ENCODE assay signal across 24 cellular contexts in genomic region chr10:123999956-124000615, GRCh38.
DNase-seq lines count a peak whose midpoint lies in the region; ATAC-seq and TF ChIP-seq lines count a peak whose summit lies in the region.
"Had no signal": no experiment of that assay in that cellular context is flagged by ENCODE, and none has a peak within 500 bp of the region (broad histone marks: within the 10 kb centered on the region; RNA-seq: fewer than 3 reads in every experiment).

No MANE protein-coding gene starts in this region.

- DNase-seq in CD14-positive monocyte (ENCODE audit: low spot score) (peak; percentile 41), GM13976 (ENCODE audit: low spot score) (peak; percentile 25), glutamatergic neuron (peak; percentile 6), NK-92 (lab: John Stamatoyannopoulos, UW; ENCODE audit: unreplicated experiment) (no peak), hypothalamus (lab: John Stamatoyannopoulos, UW) (no peak)
- no peak for DNase-seq in stimulated activated naive CD8-positive, alpha-beta T cell treated with anti-CD3 and anti-CD28 coated beads, Interleukin-15, amount 100 ng/mL, for 72 hours
- DNase-seq: activated CD4-positive, alpha-beta T cell treated with anti-CD3 and anti-CD28 coated beads, Interleukin-2, amount 50 U/mL, for 4 hours; BE2C; hippocampal formation; KBM-7; mesendoderm; NCI-H2029; NCI-H345; nephron progenitor cell; psoas muscle; small intestine; stimulated activated CD4-positive, alpha-beta T cell treated with anti-CD3 and anti-CD28 coated beads, Interleukin-2, amount 100 ng/mL, for 48 hours; stimulated activated naive CD8-positive, alpha-beta T cell treated with anti-CD3 and anti-CD28 coated beads, Interleukin-15, Interleukin-2, amounts not matched to agents 100 U/mL and 50 U/mL, for 24 hours; T-helper 17 cell had no signal

- peak overlapping the region; percentile 95 for H3K27ac ChIP-seq in neutrophil
- H3K27ac ChIP-seq: breast epithelium, psoas muscle, SJSA1, tibial artery had no signal

- H3K36me3 Mint-ChIP-seq in CD14-positive monocyte (peaks cover 59 to 60% of the 10 kb centered on the region in 2 donors), glutamatergic neuron (ENCODE audit: unreplicated experiment) (peaks cover 4% of the 10 kb centered on the region)

- H3K9me3 Mint-ChIP-seq in CD14-positive monocyte (peaks cover 0 to 2% (median 1%) of the 10 kb centered on the region in 7 donors), glutamatergic neuron (ENCODE audit: unreplicated experiment) (peaks cover 14% of the 10 kb centered on the region)
- no peaks in the 10 kb centered on the region for H3K9me3 Mint-ChIP-seq in stimulated activated naive CD8-positive, alpha-beta T cell treated with anti-CD3 and anti-CD28 coated beads, Interleukin-15, amount 100 ng/mL, for 72 hours
- H3K9me3 Mint-ChIP-seq: nephron progenitor cell had no signal

- H3K4me1 ChIP-seq in neutrophil (ENCODE audit: control insufficient read depth in 1 of 2, insufficient read depth in 1 of 2, low read depth in 1 of 2, low read length in 1 of 2) = peaks cover 68% of the 10 kb centered on the region in 2 experiments
- H3K4me1 ChIP-seq: BE2C, psoas muscle had no signal

- peak overlapping the region; percentile 40 to 100 (median 76) for H3K27ac Mint-ChIP-seq in CD14-positive monocyte
- H3K27ac Mint-ChIP-seq in glutamatergic neuron (ENCODE audit: unreplicated experiment) = no peak overlapping the region
- H3K27ac Mint-ChIP-seq in stimulated activated naive CD8-positive, alpha-beta T cell treated with anti-CD3 and anti-CD28 coated beads, Interleukin-15, amount 100 ng/mL, for 72 hours = no peak overlapping the region
- H3K27ac Mint-ChIP-seq: nephron progenitor cell, T-helper 17 cell had no signal

- peaks cover under 1 to 18% (median 13%) of the 10 kb centered on the region in 3 donors for H3K27me3 Mint-ChIP-seq in CD14-positive monocyte (ENCODE audit: low read depth in 3 of 3)
- H3K27me3 Mint-ChIP-seq in glutamatergic neuron (ENCODE audit: unreplicated experiment) = peaks cover 4% of the 10 kb centered on the region
- H3K27me3 Mint-ChIP-seq in stimulated activated naive CD8-positive, alpha-beta T cell treated with anti-CD3 and anti-CD28 coated beads, Interleukin-15, amount 100 ng/mL, for 72 hours = peaks cover 43% of the 10 kb centered on the region

- no peaks in the 10 kb centered on the region for H3K27me3 ChIP-seq in neutrophil
- H3K27me3 ChIP-seq: BE2C, breast epithelium, SJSA1, tibial artery had no signal

- H3K9me3 ChIP-seq in neutrophil = no peaks in the 10 kb centered on the region
- H3K9me3 ChIP-seq: BE2C, breast epithelium, psoas muscle, SJSA1, tibial artery had no signal

- in situ Hi-C loops in GM13976 (cut with MboI; ENCODE audit: low sequenced_read_pairs, unreplicated experiment) = loop anchor here (5.0 kb wide), 1 partner anchor 387 kb away; no protein-coding TSS in a partner anchor

- peaks cover 47% of the 10 kb centered on the region for H3K36me3 ChIP-seq in neutrophil
- H3K36me3 ChIP-seq: BE2C, breast epithelium, SJSA1 had no signal

- TF ChIP-seq CTCF in CD14-positive monocyte (IDR thresholded peaks at IDR 0.05) (no peak), GM13976 (IDR thresholded peaks at IDR 0.05; ENCODE audit: borderline replicate concordance, control extremely low read depth, extremely low read depth, insufficient read depth, missing control alignments) (no peak), glutamatergic neuron (IDR thresholded peaks at IDR 0.05; ENCODE audit: partially characterized antibody, unreplicated experiment) (no peak), neutrophil (IDR thresholded peaks at IDR 0.05) (no peak)

- no peak overlapping the region for H3K4me3 ChIP-seq in neutrophil (ENCODE audit: low read depth in 1 of 2, low read length in 1 of 2)
- H3K4me3 ChIP-seq: breast epithelium, PC-9, psoas muscle, SJSA1, tibial artery had no signal

- H3K4me1 Mint-ChIP-seq in CD14-positive monocyte (peaks cover 75% of the 10 kb centered on the region), glutamatergic neuron (ENCODE audit: low read depth, unreplicated experiment) (peaks cover 8% of the 10 kb centered on the region)
- H3K4me1 Mint-ChIP-seq in stimulated activated naive CD8-positive, alpha-beta T cell treated with anti-CD3 and anti-CD28 coated beads, Interleukin-15, amount 100 ng/mL, for 72 hours = peaks cover 9% of the 10 kb centered on the region

- no peak for ATAC-seq in stimulated activated naive CD8-positive, alpha-beta T cell treated with anti-CD3 and anti-CD28 coated beads, Interleukin-15, amount 100 ng/mL, for 72 hours
- ATAC-seq: psoas muscle; stimulated activated naive CD8-positive, alpha-beta T cell treated with anti-CD3 and anti-CD28 coated beads, Interleukin-15, Interleukin-2, amounts not matched to agents 100 U/mL and 50 U/mL, for 24 hours; T-helper 17 cell had no signal

- intact Hi-C loops in CD14-positive monocyte (cut with micrococcal nuclease) = loop anchor here (1.0 to 5.0 kb wide), 3 partner anchors 32 to 92 kb away; partner anchors contain the start of gene CHST15 (in 1 of the 2)

- H3K4me3 Mint-ChIP-seq in CD14-positive monocyte (no peak overlapping the region), glutamatergic neuron (ENCODE audit: unreplicated experiment) (no peak overlapping the region)
- no peak overlapping the region for H3K4me3 Mint-ChIP-seq in stimulated activated naive CD8-positive, alpha-beta T cell treated with anti-CD3 and anti-CD28 coated beads, Interleukin-15, amount 100 ng/mL, for 72 hours
- H3K4me3 Mint-ChIP-seq: nephron progenitor cell, T-helper 17 cell had no signal

Comparison
In these comparisons a context has a peak if more than half of its experiments do, and no peak if none do; other contexts are left out.
1. DNase-seq: peak in CD14-positive monocyte (single experiment), GM13976 (single experiment) and glutamatergic neuron (single experiment); none in stimulated activated naive CD8-positive, alpha-beta T cell treated with anti-CD3 and anti-CD28 coated beads, Interleukin-15, amount 100 ng/mL, for 72 hours (0 of 2), NK-92 (single experiment) and hypothalamus (0 of 51).
2. H3K27ac Mint-ChIP-seq: peak in CD14-positive monocyte (7 of 7); none in glutamatergic neuron (single experiment) and stimulated activated naive CD8-positive, alpha-beta T cell treated with anti-CD3 and anti-CD28 coated beads, Interleukin-15, amount 100 ng/mL, for 72 hours (0 of 2).